ENCODE assay signal across 16 cellular contexts in genomic region chr20:17825251-17825691, GRCh38.
DNase-seq lines count a peak whose midpoint lies in the region; ATAC-seq and TF ChIP-seq lines count a peak whose summit lies in the region.
"Had no signal": no experiment of that assay in that cellular context is flagged by ENCODE, and none has a peak within 500 bp of the region (broad histone marks: within the 10 kb centered on the region; RNA-seq: fewer than 3 reads in every experiment).

No MANE protein-coding gene starts in this region.

- no peak for TF ChIP-seq EP300 in upper lobe of left lung (IDR thresholded peaks at IDR 0.05)

- H3K27me3 ChIP-seq in upper lobe of left lung: no peaks in the 10 kb centered on the region
- H3K27me3 ChIP-seq: dorsolateral prefrontal cortex, sigmoid colon had no signal

- no peaks in the 10 kb centered on the region for H3K27me3 Mint-ChIP-seq in activated CD4-positive, alpha-beta T cell treated with anti-CD3 and anti-CD28 coated beads, Interleukin-2, amount 10 ng/mL, durations not matched to agents 24 days and 14 days
- no peaks in the 10 kb centered on the region for H3K27me3 Mint-ChIP-seq in mesothelial cell of epicardium (ENCODE audit: low read depth)
- H3K27me3 Mint-ChIP-seq in natural killer cell treated with Interleukin-12 subunit alpha and Interleukin-12 subunit beta and Interleukin-15 and Interleukin-18, amount 100 ng/mL, for 72 hours: no peaks in the 10 kb centered on the region
- H3K27me3 Mint-ChIP-seq: naive thymus-derived CD8-positive, alpha-beta T cell had no signal

- H3K27ac ChIP-seq in upper lobe of left lung: peak overlapping the region; percentile 63 to 85 (median 76)
- H3K27ac ChIP-seq: dorsolateral prefrontal cortex had no signal

- TF ChIP-seq POLR2A in upper lobe of left lung (IDR thresholded peaks at IDR 0.05): no peak

- 44 to 52% methylated on average over 13 of the region's 13 CpGs for WGBS in upper lobe of left lung, 2 donors

- peak overlapping the region; percentile 26 for H3K27ac Mint-ChIP-seq in activated CD4-positive, alpha-beta T cell treated with anti-CD3 and anti-CD28 coated beads, Interleukin-2, amount 10 ng/mL, durations not matched to agents 24 days and 14 days
- peak overlapping the region; percentile 37 for H3K27ac Mint-ChIP-seq in mesothelial cell of epicardium
- H3K27ac Mint-ChIP-seq in natural killer cell treated with Interleukin-12 subunit alpha and Interleukin-12 subunit beta and Interleukin-15 and Interleukin-18, amount 100 ng/mL, for 72 hours: no peak overlapping the region
- H3K27ac Mint-ChIP-seq: naive thymus-derived CD8-positive, alpha-beta T cell had no signal

- H3K4me3 Mint-ChIP-seq in activated CD4-positive, alpha-beta T cell treated with anti-CD3 and anti-CD28 coated beads, Interleukin-2, amount 10 ng/mL, durations not matched to agents 24 days and 14 days: no peak overlapping the region
- no peak overlapping the region for H3K4me3 Mint-ChIP-seq in mesothelial cell of epicardium
- H3K4me3 Mint-ChIP-seq in natural killer cell treated with Interleukin-12 subunit alpha and Interleukin-12 subunit beta and Interleukin-15 and Interleukin-18, amount 100 ng/mL, for 72 hours: no peak overlapping the region
- H3K4me3 Mint-ChIP-seq: activated T-cell treated with anti-CD3 and anti-CD28 coated beads, Interleukin-2, amount 50 U/mL, for 4 hours; naive thymus-derived CD8-positive, alpha-beta T cell had no signal

- TF ChIP-seq CTCF in fibroblast of the aortic adventitia (IDR thresholded peaks at IDR 0.05; ENCODE audit: insufficient read depth, low read length) (no peak), mesothelial cell of epicardium (IDR thresholded peaks at IDR 0.05; ENCODE audit: unreplicated experiment) (no peak), upper lobe of left lung (IDR thresholded peaks at IDR 0.05) (no peak)

- ATAC-seq in upper lobe of left lung (ENCODE audit: low FRiP score in 2 of 2): peak; percentile 28 to 38
- no peak for ATAC-seq in natural killer cell treated with Interleukin-12 subunit alpha and Interleukin-12 subunit beta and Interleukin-15 and Interleukin-18, amount 100 ng/mL, for 72 hours
- ATAC-seq: HCT116; naive thymus-derived CD8-positive, alpha-beta T cell had no signal

- peaks cover 9% of the 10 kb centered on the region for H3K4me1 Mint-ChIP-seq in activated CD4-positive, alpha-beta T cell treated with anti-CD3 and anti-CD28 coated beads, Interleukin-2, amount 10 ng/mL, durations not matched to agents 24 days and 14 days
- H3K4me1 Mint-ChIP-seq in mesothelial cell of epicardium: peaks cover 30% of the 10 kb centered on the region
- H3K4me1 Mint-ChIP-seq in natural killer cell treated with Interleukin-12 subunit alpha and Interleukin-12 subunit beta and Interleukin-15 and Interleukin-18, amount 100 ng/mL, for 72 hours (ENCODE audit: low read depth in 2 of 2): no peaks in the 10 kb centered on the region
- H3K4me1 Mint-ChIP-seq: naive thymus-derived CD8-positive, alpha-beta T cell had no signal

- intact Hi-C loops in activated CD4-positive, alpha-beta T cell treated with anti-CD3 and anti-CD28 coated beads, Interleukin-2, amount 10 ng/mL, durations not matched to agents 24 days and 14 days (cut with micrococcal nuclease): no loop called here

- H3K9me3 ChIP-seq in upper lobe of left lung: no peaks in the 10 kb centered on the region
- H3K9me3 ChIP-seq: sigmoid colon had no signal

- no peaks in the 10 kb centered on the region for H3K36me3 ChIP-seq in upper lobe of left lung
- H3K36me3 ChIP-seq: sigmoid colon had no signal

- H3K9me3 Mint-ChIP-seq in activated CD4-positive, alpha-beta T cell treated with anti-CD3 and anti-CD28 coated beads, Interleukin-2, amount 10 ng/mL, durations not matched to agents 24 days and 14 days: no peaks in the 10 kb centered on the region
- H3K9me3 Mint-ChIP-seq in mesothelial cell of epicardium: no peaks in the 10 kb centered on the region
- H3K9me3 Mint-ChIP-seq in natural killer cell treated with Interleukin-12 subunit alpha and Interleukin-12 subunit beta and Interleukin-15 and Interleukin-18, amount 100 ng/mL, for 72 hours: no peaks in the 10 kb centered on the region
- H3K9me3 Mint-ChIP-seq: activated T-cell treated with anti-CD3 and anti-CD28 coated beads, Interleukin-2, amount 50 U/mL, for 4 hours; naive thymus-derived CD8-positive, alpha-beta T cell had no signal

- H3K4me3 ChIP-seq in fibroblast of the aortic adventitia (ENCODE audit: low read depth, low read length): no peak overlapping the region
- H3K4me3 ChIP-seq in upper lobe of left lung: peak overlapping the region in 1 of 4 donors; percentile 10
- H3K4me3 ChIP-seq: dorsolateral prefrontal cortex, sigmoid colon had no signal

- DNase-seq in activated CD4-positive, alpha-beta T cell treated with anti-CD3 and anti-CD28 coated beads, Interleukin-2, amount 10 ng/mL, durations not matched to agents 24 days and 14 days: no peak
- no peak for DNase-seq in activated CD4-positive, alpha-beta T cell treated with anti-CD3 and anti-CD28 coated beads, Interleukin-2, amount 50 U/mL, for 4 hours
- DNase-seq in fibroblast of the aortic adventitia (ENCODE audit: low read depth) (peak; percentile 43), mesothelial cell of epicardium (ENCODE audit: low spot score in 2 of 2, unreplicated experiment in 2 of 2) (no peak), upper lobe of left lung (peak in 1 of 2 donors; percentile 31), NCI-H524 (lab: John Stamatoyannopoulos, UW) (no peak), NCI-H2171 treated with DMSO at 0.1 percent for 48 hours (lab: John Stamatoyannopoulos, UW) (no peak)
- no peak for DNase-seq in natural killer cell treated with Interleukin-12 subunit alpha and Interleukin-12 subunit beta and Interleukin-15 and Interleukin-18, amount 100 ng/mL, for 72 hours (ENCODE audit: low spot score)
- DNase-seq: 8988T; activated CD4-positive, CD25-positive, alpha-beta regulatory T cell; activated T-cell treated with anti-CD3 and anti-CD28 coated beads, Interleukin-2, amount 50 U/mL, for 4 hours; anterior cingulate cortex; dorsolateral prefrontal cortex; naive thymus-derived CD8-positive, alpha-beta T cell had no signal

- no peaks in the 10 kb centered on the region for H3K36me3 Mint-ChIP-seq in activated CD4-positive, alpha-beta T cell treated with anti-CD3 and anti-CD28 coated beads, Interleukin-2, amount 10 ng/mL, durations not matched to agents 24 days and 14 days (ENCODE audit: low read depth)
- H3K36me3 Mint-ChIP-seq in mesothelial cell of epicardium: no peaks in the 10 kb centered on the region
- no peaks in the 10 kb centered on the region for H3K36me3 Mint-ChIP-seq in natural killer cell treated with Interleukin-12 subunit alpha and Interleukin-12 subunit beta and Interleukin-15 and Interleukin-18, amount 100 ng/mL, for 72 hours
- H3K36me3 Mint-ChIP-seq: naive thymus-derived CD8-positive, alpha-beta T cell had no signal

- peaks cover 6 to 26% (median 18%) of the 10 kb centered on the region in 4 donors for H3K4me1 ChIP-seq in upper lobe of left lung
- H3K4me1 ChIP-seq: sigmoid colon had no signal

Comparison
In these comparisons a context has a peak if more than half of its experiments do, and no peak if none do; other contexts are left out.
1. H3K27ac Mint-ChIP-seq: peak in activated CD4-positive, alpha-beta T cell treated with anti-CD3 and anti-CD28 coated beads, Interleukin-2, amount 10 ng/mL, durations not matched to agents 24 days and 14 days (single experiment) and mesothelial cell of epicardium (single experiment); none in natural killer cell treated with Interleukin-12 subunit alpha and Interleukin-12 subunit beta and Interleukin-15 and Interleukin-18, amount 100 ng/mL, for 72 hours (0 of 2).
2. ATAC-seq: peak in upper lobe of left lung (2 of 2); none in natural killer cell treated with Interleukin-12 subunit alpha and Interleukin-12 subunit beta and Interleukin-15 and Interleukin-18, amount 100 ng/mL, for 72 hours (0 of 2).